ENCODE assay signal across 16 cellular contexts in the genomic region with DNA sequence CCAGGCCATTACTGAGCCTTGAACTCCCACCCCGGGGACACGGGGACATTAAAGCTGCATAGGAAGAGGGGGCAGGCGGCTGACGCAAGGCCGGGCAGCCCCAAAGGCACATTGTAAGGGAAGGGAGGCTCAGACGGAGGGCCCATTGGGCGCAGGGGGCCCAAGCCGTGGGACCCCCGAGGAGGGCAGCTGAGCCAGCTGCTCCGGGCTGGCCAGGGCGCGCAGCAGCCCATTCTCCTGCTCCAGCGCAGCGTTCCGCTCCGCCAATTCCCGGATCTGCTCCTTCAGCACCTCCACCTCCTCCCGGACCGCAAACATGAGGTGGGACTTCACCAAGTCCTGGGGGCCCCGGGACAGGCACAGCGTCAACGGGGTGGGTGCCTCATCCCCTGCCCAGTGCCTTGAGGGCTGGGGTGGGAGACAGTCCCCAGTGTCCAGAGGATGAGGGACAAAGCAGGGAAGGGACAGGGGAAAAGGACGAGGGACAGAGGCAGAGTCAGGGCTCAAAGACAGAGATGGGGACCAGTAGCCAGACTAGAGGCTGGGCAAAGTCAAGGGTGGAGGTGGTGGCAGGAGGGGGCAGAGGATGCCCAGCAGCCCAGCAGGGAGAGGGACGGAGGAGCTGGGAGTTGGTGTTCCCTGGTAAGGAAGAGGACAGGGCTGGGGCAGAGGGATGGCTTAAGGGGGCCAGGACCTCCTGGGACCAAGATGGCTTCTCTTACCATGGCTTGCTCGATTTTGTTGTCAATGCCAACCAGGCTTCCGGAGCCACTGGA. TPM values are rescaled to one million over a fixed set of nuclear protein-coding genes. Genes with fewer than 3 reads are reported as not detected.
A peak's percentile ranks its signal among the peaks of the same experiment; 100 is the strongest.
DNase-seq lines count a peak whose midpoint lies in the region; ATAC-seq and TF ChIP-seq lines count a peak whose summit lies in the region.
"Had no signal": no experiment of that assay in that cellular context is flagged by ENCODE, and none has a peak within 500 bp of the region (broad histone marks: within the 10 kb centered on the region; RNA-seq: fewer than 3 reads in every experiment).

No MANE protein-coding gene starts in this region.

- intact Hi-C loops in OCI-LY7 (cut with micrococcal nuclease; ENCODE audit: unreplicated experiment) (no loop called here), PC-9 (cut with micrococcal nuclease; ENCODE audit: unreplicated experiment) (loop anchor here (5.0 kb wide), 1 partner anchor 225 kb away; a partner anchor contains a TSS)

- H3K79me2 ChIP-seq in OCI-LY7 (ENCODE audit: insufficient read depth, low read depth, low read length) = no peaks in the 10 kb centered on the region
- H3K79me2 ChIP-seq in PC-9 (ENCODE audit: low read depth) = no peaks in the 10 kb centered on the region

- peaks cover 45% of the 10 kb centered on the region for H3K36me3 Mint-ChIP-seq in effector memory CD8-positive, alpha-beta T cell (ENCODE audit: insufficient read depth)
- H3K36me3 Mint-ChIP-seq in stimulated activated naive B cell treated with anti-CD40 and anti-IgM and Interleukin-4, amounts not matched to agents 10 μg/mL and 1 μg/mL and 100 μg/mL, for 72 hours = peaks cover 44 to 56% of the 10 kb centered on the region in 2 donors
- H3K36me3 Mint-ChIP-seq: neural progenitor cell had no signal

- H3K4me1 ChIP-seq in OCI-LY7 (ENCODE audit: insufficient read depth, low read length, poor library complexity, severe bottlenecking) = peaks cover 5% of the 10 kb centered on the region
- no peaks in the 10 kb centered on the region for H3K4me1 ChIP-seq in PC-9 (replicated peaks; ENCODE audit: insufficient read depth)

- no peak for DNase-seq in OCI-LY7 (ENCODE audit: low spot score)
- no peak for DNase-seq in effector memory CD8-positive, alpha-beta T cell
- no peak for DNase-seq in stimulated activated naive B cell treated with anti-CD40 and anti-IgM and Interleukin-4, amounts not matched to agents 10 μg/mL and 1 μg/mL and 100 μg/mL, for 72 hours
- no peak for DNase-seq in PC-9
- DNase-seq in kidney tubule cell (ENCODE audit: low spot score) = no peak
- DNase-seq: colonic mucosa; DMS 273 treated with DMSO at 0.1 percent for 48 hours; NCI-H2081 treated with DMSO at 0.1 percent for 48 hours; NCI-H524 treated with DMSO at 0.1 percent for 48 hours; OCI-M1; stimulated activated CD4-positive, alpha-beta T cell treated with anti-CD3 and anti-CD28 coated beads, Interleukin-2, amount 100 ng/mL, for 24 hours; transverse colon had no signal

- H3K4me2 ChIP-seq in OCI-LY7 (ENCODE audit: low read length) (no peak overlapping the region), PC-9 (no peak overlapping the region)

- POLR2A ChIA-PET in OCI-LY7 (lab: Charles Lee) = no interaction called here
- POLR2A ChIA-PET in PC-9 (lab: Charles Lee; ENCODE audit: unreplicated experiment) = no interaction called here

- H3K27ac Mint-ChIP-seq in effector memory CD8-positive, alpha-beta T cell = peak overlapping the region; percentile 76 to 83
- peak overlapping the region; percentile 60 for H3K27ac Mint-ChIP-seq in stimulated activated naive B cell treated with anti-CD40 and anti-IgM and Interleukin-4, amounts not matched to agents 10 μg/mL and 1 μg/mL and 100 μg/mL, for 72 hours
- H3K27ac Mint-ChIP-seq: neural progenitor cell had no signal

- H3K9me3 ChIP-seq in OCI-LY7 (ENCODE audit: low read length) (no peaks in the 10 kb centered on the region), PC-9 (ENCODE audit: insufficient read depth, low read depth) (no peaks in the 10 kb centered on the region)
- H3K9me3 ChIP-seq: colonic mucosa, transverse colon had no signal

- H3K27ac ChIP-seq in OCI-LY7 (ENCODE audit: low read depth, low read length, poor library complexity, severe bottlenecking) = no peak overlapping the region
- H3K27ac ChIP-seq in PC-9 = no peak overlapping the region
- H3K27ac ChIP-seq: colonic mucosa, neural progenitor cell had no signal

- no peaks in the 10 kb centered on the region for H3K9me2 ChIP-seq in OCI-LY7 (ENCODE audit: insufficient read depth, low read length)
- no peaks in the 10 kb centered on the region for H3K9me2 ChIP-seq in PC-9 (ENCODE audit: insufficient read depth)

- BruUV-seq in OCI-LY7 (replicated peaks; lab: Mats Ljungman, UMichigan) (TSS peak; percentile 79), PC-9 (replicated peaks; lab: Mats Ljungman, UMichigan) (no TSS peak)

- H3K9me3 Mint-ChIP-seq in effector memory CD8-positive, alpha-beta T cell = no peaks in the 10 kb centered on the region
- H3K9me3 Mint-ChIP-seq in stimulated activated naive B cell treated with anti-CD40 and anti-IgM and Interleukin-4, amounts not matched to agents 10 μg/mL and 1 μg/mL and 100 μg/mL, for 72 hours = no peaks in the 10 kb centered on the region
- H3K9me3 Mint-ChIP-seq: neural progenitor cell had no signal

- H3K36me3 ChIP-seq in OCI-LY7 (ENCODE audit: insufficient read depth, low read length) (peaks cover 24% of the 10 kb centered on the region; the same call in 1 of the 2 replicates), PC-9 (ENCODE audit: low read depth) (no peaks in the 10 kb centered on the region)
- H3K36me3 ChIP-seq: neural progenitor cell had no signal

- H3K4me1 Mint-ChIP-seq in effector memory CD8-positive, alpha-beta T cell (ENCODE audit: low read depth in 2 of 2) = peaks cover 8 to 12% of the 10 kb centered on the region in 2 donors
- peaks cover 20 to 38% of the 10 kb centered on the region in 2 donors for H3K4me1 Mint-ChIP-seq in stimulated activated naive B cell treated with anti-CD40 and anti-IgM and Interleukin-4, amounts not matched to agents 10 μg/mL and 1 μg/mL and 100 μg/mL, for 72 hours

- no peak for ATAC-seq in GM18505 (IDR thresholded peaks at IDR 0.05; ENCODE audit: unreplicated experiment)
- no peak for ATAC-seq in effector memory CD8-positive, alpha-beta T cell (replicated peaks)
- no peak for ATAC-seq in stimulated activated naive B cell treated with anti-CD40 and anti-IgM and Interleukin-4, amounts not matched to agents 10 μg/mL and 1 μg/mL and 100 μg/mL, for 72 hours (replicated peaks)
- no peak for ATAC-seq in GM18909 (IDR thresholded peaks at IDR 0.05; ENCODE audit: poor library complexity, unreplicated experiment)

- no peaks in the 10 kb centered on the region for H3K27me3 Mint-ChIP-seq in effector memory CD8-positive, alpha-beta T cell
- no peaks in the 10 kb centered on the region for H3K27me3 Mint-ChIP-seq in stimulated activated naive B cell treated with anti-CD40 and anti-IgM and Interleukin-4, amounts not matched to agents 10 μg/mL and 1 μg/mL and 100 μg/mL, for 72 hours

- CTCF ChIA-PET in OCI-LY7 (lab: Charles Lee; ENCODE audit: unreplicated experiment) (no interaction called here), PC-9 (lab: Charles Lee) (no interaction called here)

- H3F3A ChIP-seq in PC-9 (ENCODE audit: insufficient read depth, low read depth) = peaks cover 8% of the 10 kb centered on the region; the same call in 1 of the 2 replicates

- TF ChIP-seq CTCF in OCI-LY7 (conservative IDR thresholded peaks at IDR 0.05; ENCODE audit: low read length) (no peak), PC-9 (conservative IDR thresholded peaks at IDR 0.05) (no peak)

- H2AFZ ChIP-seq in OCI-LY7 (ENCODE audit: low read length) (no peak overlapping the region), PC-9 (no peak overlapping the region)
- H2AFZ ChIP-seq: neural progenitor cell had no signal

- H3K4me3 ChIP-seq in OCI-LY7 (ENCODE audit: low read depth, low read length, poor library complexity, severe bottlenecking) (no peak overlapping the region), PC-9 (no peak overlapping the region)
- H3K4me3 ChIP-seq: colonic mucosa, neural progenitor cell, transverse colon had no signal

- TF ChIP-seq POLR2A in GM18505 (IDR thresholded peaks at IDR 0.05; ENCODE audit: borderline replicate concordance, extremely low read depth, insufficient read depth, insufficient read length) = peak; percentile 24

- H4K20me1 ChIP-seq in OCI-LY7 (ENCODE audit: insufficient read depth, low read length) = no peaks in the 10 kb centered on the region
- no peaks in the 10 kb centered on the region for H4K20me1 ChIP-seq in PC-9 (ENCODE audit: insufficient read depth)

- H3K27me3 ChIP-seq in PC-9 (ENCODE audit: insufficient read depth, low read depth) = no peaks in the 10 kb centered on the region
- H3K27me3 ChIP-seq: colonic mucosa, neural progenitor cell, transverse colon had no signal

- H3K4me3 Mint-ChIP-seq in effector memory CD8-positive, alpha-beta T cell = no peak overlapping the region
- H3K4me3 Mint-ChIP-seq in stimulated activated naive B cell treated with anti-CD40 and anti-IgM and Interleukin-4, amounts not matched to agents 10 μg/mL and 1 μg/mL and 100 μg/mL, for 72 hours = peak overlapping the region; percentile 12 to 34
- H3K4me3 Mint-ChIP-seq: neural progenitor cell had no signal

RNA-seq across cellular contexts. Expression of a gene that starts 3.0 kb away (rescaled TPM):
- 0.54 and 1.6 TPM in 2 replicates for total RNA-seq in OCI-LY7 (2014; rRNA removed; shearing (Covaris generic))
- total RNA-seq in OCI-LY7 (2022) (2.4 and 3.7 TPM in 2 replicates), PC-9 (2021) (1.4 and 4.2 TPM in 2 replicates)
- total RNA-seq: epithelial cell of proximal tubule, transverse colon had no signal

RNA-seq across cellular contexts. Expression of a gene that starts 12.0 kb away (rescaled TPM):
- total RNA-seq in OCI-LY7 (2014; rRNA removed; shearing (Covaris generic)) = 38.5 and 41.4 TPM in 2 replicates
- 75.4 and 76.6 TPM in 2 replicates for total RNA-seq in OCI-LY7 (2022)
- total RNA-seq in PC-9 (2021) = 68.8 and 79.8 TPM in 2 replicates

RNA-seq across cellular contexts. Expression of a gene that starts 16.7 kb away (rescaled TPM):
- total RNA-seq in OCI-LY7 (2014; rRNA removed; shearing (Covaris generic)) = 0.08 and 0.98 TPM in 2 replicates
- total RNA-seq in OCI-LY7 (2022) (0.10 and 0.50 TPM in 2 replicates), PC-9 (2021) (1.3 and 1.9 TPM in 2 replicates)

RNA-seq across cellular contexts. Expression of a gene that starts 30.7 kb away (rescaled TPM):
- 127 and 137 TPM in 2 replicates for total RNA-seq in OCI-LY7 (2014; rRNA removed; shearing (Covaris generic))
- total RNA-seq in OCI-LY7 (2022) (86.9 and 90.6 TPM in 2 replicates), PC-9 (2021) (49.1 and 67.6 TPM in 2 replicates)

RNA-seq across cellular contexts. Expression of a gene that starts 37.4 kb away (rescaled TPM):
- 37.9 and 44.2 TPM in 2 replicates for total RNA-seq in OCI-LY7 (2014; rRNA removed; shearing (Covaris generic))
- total RNA-seq in OCI-LY7 (2022) (54.1 and 65.6 TPM in 2 replicates), PC-9 (2021) (62.6 and 70.3 TPM in 2 replicates)

Comparison
In these comparisons a context has a peak if more than half of its experiments do, and no peak if none do; other contexts are left out.
1. H3K4me3 Mint-ChIP-seq: peak in stimulated activated naive B cell treated with anti-CD40 and anti-IgM and Interleukin-4, amounts not matched to agents 10 μg/mL and 1 μg/mL and 100 μg/mL, for 72 hours (2 of 2); none in effector memory CD8-positive, alpha-beta T cell (0 of 2).